In genomic region chr1:9037476-9038337, GRCh38 we compare ENCODE assay signal across 23 cellular contexts. TPM values are rescaled to one million over a fixed set of nuclear protein-coding genes. Genes with fewer than 3 reads are reported as not detected.
DNase-seq lines count a peak whose midpoint lies in the region; ATAC-seq and TF ChIP-seq lines count a peak whose summit lies in the region.
"Had no signal": no experiment of that assay in that cellular context is flagged by ENCODE, and none has a peak within 500 bp of the region (broad histone marks: within the 10 kb centered on the region; RNA-seq: fewer than 3 reads in every experiment).

No MANE protein-coding gene starts in this region.

- H3K9me3 ChIP-seq in OCI-LY3 (ENCODE audit: insufficient read depth, low read length) = no peaks in the 10 kb centered on the region
- H3K9me3 ChIP-seq: ovary had no signal

- no peaks in the 10 kb centered on the region for H3K79me2 ChIP-seq in OCI-LY3 (ENCODE audit: low read length)

- H3K4me1 ChIP-seq in OCI-LY3 (ENCODE audit: low read length) = peaks cover 15% of the 10 kb centered on the region
- H3K4me1 ChIP-seq: heart left ventricle, Peyer's patch had no signal

- DNase-seq in GM06990 (ENCODE audit: extremely low read depth, insufficient read length) (peak; percentile 56), memory B cell (ENCODE audit: low spot score in 2 of 2) (peak in 1 of 2 donors; percentile 26), substantia nigra (lab: John Stamatoyannopoulos, UW) (no peak), DMS 273 (lab: John Stamatoyannopoulos, UW; ENCODE audit: unreplicated experiment) (no peak), SW480 (ENCODE audit: low spot score) (no peak)
- DNase-seq: ACHN; activated naive CD4-positive, alpha-beta T cell treated with Interleukin-2 at 50 U/mL for 16 hours; activated T-cell treated with anti-CD3 and anti-CD28 coated beads for 4 hours; CD8-positive, alpha-beta T cell; effector CD8-positive, alpha-beta T cell; heart left ventricle; NCI-H146; NCI-H774; ovary; stimulated activated naive CD8-positive, alpha-beta T cell treated with anti-CD3 and anti-CD28 coated beads, Interleukin-15, amount 100 ng/mL, for 72 hours had no signal

- H3K27ac Mint-ChIP-seq in memory B cell = peak overlapping the region; percentile 54
- no peak overlapping the region for H3K27ac Mint-ChIP-seq in activated T-helper 17 cell treated with anti-CD3 and anti-CD28 coated beads, Interleukin-2, amount 50 U/mL, for 72 hours
- H3K27ac Mint-ChIP-seq: CD8-positive, alpha-beta T cell; stimulated activated naive CD8-positive, alpha-beta T cell treated with anti-CD3 and anti-CD28 coated beads, Interleukin-15, amount 100 ng/mL, for 72 hours had no signal

- peak overlapping the region; percentile 21 for H3K4me3 Mint-ChIP-seq in memory B cell
- no peak overlapping the region for H3K4me3 Mint-ChIP-seq in activated T-helper 17 cell treated with anti-CD3 and anti-CD28 coated beads, Interleukin-2, amount 50 U/mL, for 72 hours
- H3K4me3 Mint-ChIP-seq: CD8-positive, alpha-beta T cell; stimulated activated naive CD8-positive, alpha-beta T cell treated with anti-CD3 and anti-CD28 coated beads, Interleukin-15, amount 100 ng/mL, for 72 hours had no signal

- H3K36me3 Mint-ChIP-seq in memory B cell = peaks cover 10% of the 10 kb centered on the region
- H3K36me3 Mint-ChIP-seq in activated T-helper 17 cell treated with anti-CD3 and anti-CD28 coated beads, Interleukin-2, amount 50 U/mL, for 72 hours (ENCODE audit: low read depth) = no peaks in the 10 kb centered on the region

- H3K36me3 ChIP-seq in GM06990 (ENCODE audit: control insufficient read depth, insufficient read depth, low read length) (peaks cover 2% of the 10 kb centered on the region; the same call in 1 of the 2 replicates), OCI-LY3 (replicated peaks; ENCODE audit: low read depth, low read length) (no peaks in the 10 kb centered on the region)
- H3K36me3 ChIP-seq: heart left ventricle, ovary had no signal

- H3K4me1 Mint-ChIP-seq in memory B cell = peaks cover 11% of the 10 kb centered on the region
- H3K4me1 Mint-ChIP-seq in activated T-helper 17 cell treated with anti-CD3 and anti-CD28 coated beads, Interleukin-2, amount 50 U/mL, for 72 hours = no peaks in the 10 kb centered on the region
- H3K4me1 Mint-ChIP-seq: stimulated activated naive CD8-positive, alpha-beta T cell treated with anti-CD3 and anti-CD28 coated beads, Interleukin-15, amount 100 ng/mL, for 72 hours had no signal

- peaks cover 13% of the 10 kb centered on the region for H3K9me3 Mint-ChIP-seq in memory B cell
- H3K9me3 Mint-ChIP-seq in activated T-helper 17 cell treated with anti-CD3 and anti-CD28 coated beads, Interleukin-2, amount 50 U/mL, for 72 hours = peaks cover 17% of the 10 kb centered on the region

- H3K4me3 ChIP-seq in GM06990 (replicated peaks; ENCODE audit: low read depth, low read length) = no peak overlapping the region
- H3K4me3 ChIP-seq in OCI-LY3 (ENCODE audit: low read length) = 0 out of 2 replicates have a peak overlapping the region, but pooled peaks have one; percentile 28
- H3K4me3 ChIP-seq: heart left ventricle, ovary, Peyer's patch had no signal

- no peak for TF ChIP-seq CTCF in GM06990 (IDR thresholded peaks at IDR 0.05; ENCODE audit: insufficient read depth, low read length, poor library complexity, severe bottlenecking)
- no peak for TF ChIP-seq CTCF in OCI-LY3 (IDR thresholded peaks at IDR 0.05; ENCODE audit: low read depth, low read length)

- no peak overlapping the region for H3K9ac ChIP-seq in OCI-LY3 (ENCODE audit: low read length)

- no peaks in the 10 kb centered on the region for H4K20me1 ChIP-seq in OCI-LY3 (ENCODE audit: insufficient read depth, low read length)

- H3K27me3 ChIP-seq in GM06990 (replicated peaks; ENCODE audit: control insufficient read depth, insufficient read depth, low read length) = no peaks in the 10 kb centered on the region
- no peaks in the 10 kb centered on the region for H3K27me3 ChIP-seq in OCI-LY3 (ENCODE audit: low read depth, low read length)
- H3K27me3 ChIP-seq: ovary, Peyer's patch had no signal

- TF ChIP-seq POLR2A in GM19193 (IDR thresholded peaks at IDR 0.05; ENCODE audit: extremely low read depth, insufficient read depth, insufficient read length) = peak; percentile 30

- peak overlapping the region; percentile 60 for H3K4me2 ChIP-seq in OCI-LY3 (ENCODE audit: low read length)

- no peak overlapping the region for H2AFZ ChIP-seq in OCI-LY3 (ENCODE audit: low read depth, low read length)

- H3K27ac ChIP-seq in OCI-LY3 (ENCODE audit: low read length) (no peak overlapping the region), substantia nigra (ENCODE audit: low read depth, low read length, poor library complexity, severe bottlenecking) (no peak overlapping the region)
- H3K27ac ChIP-seq: heart left ventricle, ovary had no signal

- H3K27me3 Mint-ChIP-seq in memory B cell = peaks cover 2% of the 10 kb centered on the region
- peaks cover 7% of the 10 kb centered on the region for H3K27me3 Mint-ChIP-seq in activated T-helper 17 cell treated with anti-CD3 and anti-CD28 coated beads, Interleukin-2, amount 50 U/mL, for 72 hours

- ATAC-seq in memory B cell (ENCODE audit: low read depth) = peak; percentile 82
- no peak for ATAC-seq in activated T-helper 17 cell treated with anti-CD3 and anti-CD28 coated beads, Interleukin-2, amount 50 U/mL, for 72 hours (replicated peaks)
- ATAC-seq: CD8-positive, alpha-beta T cell; heart left ventricle; stimulated activated naive CD8-positive, alpha-beta T cell treated with anti-CD3 and anti-CD28 coated beads, Interleukin-15, amount 100 ng/mL, for 72 hours had no signal

RNA-seq across cellular contexts. Expression of gene SLC2A7, which starts 11.5 kb away (rescaled TPM):
- total RNA-seq in activated T-helper 17 cell treated with anti-CD3 and anti-CD28 coated beads, Interleukin-2, amount 50 U/mL, for 72 hours = not detected
- total RNA-seq: CD8-positive, alpha-beta T cell; Daoy; liver; ovary; sciatic nerve; ureter had no signal

RNA-seq across cellular contexts. Expression of gene SLC2A5, which starts 31.7 kb away (rescaled TPM):
- under 1 TPM in 1 of 2 donors, not detected in 1; 0.87 TPM for total RNA-seq in activated T-helper 17 cell treated with anti-CD3 and anti-CD28 coated beads, Interleukin-2, amount 50 U/mL, for 72 hours
- total RNA-seq: CD8-positive, alpha-beta T cell; Daoy had no signal
